ENCODE assay signal across 16 cellular contexts in the genomic region with DNA sequence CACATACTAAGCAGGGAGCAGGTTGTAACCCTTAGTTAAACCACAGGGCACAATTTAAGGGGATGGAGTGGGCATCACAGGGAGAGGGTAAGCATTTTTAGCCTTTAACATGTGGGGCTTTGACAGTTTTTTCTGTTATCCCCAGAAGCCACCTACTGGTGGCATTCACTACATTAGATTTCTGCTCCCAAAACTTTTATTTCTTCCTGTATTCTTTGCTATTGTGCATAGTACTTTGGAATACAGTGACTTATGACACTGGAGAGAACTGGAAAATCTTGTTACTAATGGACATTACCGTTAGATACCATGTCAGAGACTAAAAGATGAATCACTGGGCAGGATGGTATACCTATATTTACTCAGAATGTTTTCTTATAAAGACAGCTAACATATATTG. TPM values are rescaled to one million over a fixed set of nuclear protein-coding genes. Genes with fewer than 3 reads are reported as not detected.
DNase-seq lines count a peak whose midpoint lies in the region; ATAC-seq and TF ChIP-seq lines count a peak whose summit lies in the region.
"Had no signal": no experiment of that assay in that cellular context is flagged by ENCODE, and none has a peak within 500 bp of the region (broad histone marks: within the 10 kb centered on the region; RNA-seq: fewer than 3 reads in every experiment).

No MANE protein-coding gene starts in this region.

- H3K9me2 ChIP-seq in GM23338 (ENCODE audit: insufficient read depth) = 0 out of 2 replicates have a peak, but pooled peaks cover 3% of the 10 kb centered on the region

- TF ChIP-seq CTCF in GM23338 (conservative IDR thresholded peaks at IDR 0.05; ENCODE audit: low read depth in 2 of 2) (peak; percentile 41 to 43), epithelial cell of esophagus (IDR thresholded peaks at IDR 0.05; ENCODE audit: insufficient read depth, low read depth, low read length, missing control alignments) (peak; percentile 29), retinal pigment epithelial cell (conservative IDR thresholded peaks at IDR 0.05; ENCODE audit: low read depth, low read length) (peak; percentile 39), GM10248 (IDR thresholded peaks at IDR 0.05; ENCODE audit: control extremely low read depth, extremely low read depth, low read depth, missing control alignments) (no peak), transverse colon (IDR thresholded peaks at IDR 0.05) (no peak)

- no peak overlapping the region for H3K27ac Mint-ChIP-seq in GM23338
- H3K27ac Mint-ChIP-seq: activated naive CD8-positive, alpha-beta T cell; memory B cell; T-helper 2 cell treated with Interferon-gamma antibody and Interleukin-4, amounts not matched to agents 5 μg/mL and 100 μg/mL, for 36 hours had no signal

- H3K36me3 ChIP-seq in GM23338 (ENCODE audit: insufficient read depth) = no peaks in the 10 kb centered on the region
- no peaks in the 10 kb centered on the region for H3K36me3 ChIP-seq in transverse colon
- H3K36me3 ChIP-seq: prostate gland had no signal

- H3K4me1 ChIP-seq in GM23338 (ENCODE audit: insufficient read depth) (no peaks in the 10 kb centered on the region), transverse colon (no peaks in the 10 kb centered on the region)
- H3K4me1 ChIP-seq: prostate gland had no signal

- CTCF ChIA-PET in GM10248 (lab: Yijun Ruan, JAX) = no interaction called here

- no peaks in the 10 kb centered on the region for H3K4me1 Mint-ChIP-seq in GM23338
- H3K4me1 Mint-ChIP-seq: memory B cell had no signal

- intact Hi-C loops in transverse colon (cut with DNase I; ENCODE audit: low total_unique reads) = no loop called here

- in situ Hi-C loops in transverse colon (cut with MboI; ENCODE audit: low pct_ligation_motif_present in 1 of 4, low pct_unique_long_range_greater_than_20kb in 1 of 4, low sequenced_read_pairs in 3 of 4) = no loop called here

- H3K27me3 Mint-ChIP-seq in GM23338 (ENCODE audit: insufficient read depth, low read depth, poor library complexity) = no peaks in the 10 kb centered on the region
- H3K27me3 Mint-ChIP-seq: activated naive CD8-positive, alpha-beta T cell; memory B cell had no signal

- no peak overlapping the region for H3K4me3 Mint-ChIP-seq in GM23338
- H3K4me3 Mint-ChIP-seq: activated naive CD8-positive, alpha-beta T cell; memory B cell; T-helper 2 cell treated with Interferon-gamma antibody and Interleukin-4, amounts not matched to agents 5 μg/mL and 100 μg/mL, for 36 hours had no signal

- H3K27me3 ChIP-seq in GM23338 (ENCODE audit: insufficient read depth) = no peaks in the 10 kb centered on the region
- no peaks in the 10 kb centered on the region for H3K27me3 ChIP-seq in transverse colon

- ATAC-seq in GM23338 = peak; percentile 27; the same call in 1 of the 3 replicates

- no peaks in the 10 kb centered on the region for H4K20me1 ChIP-seq in GM23338 (replicated peaks; ENCODE audit: insufficient read depth)

- H3K36me3 Mint-ChIP-seq in GM23338 (ENCODE audit: low read depth) = no peaks in the 10 kb centered on the region
- H3K36me3 Mint-ChIP-seq: activated naive CD8-positive, alpha-beta T cell had no signal

- peak; percentile 32 for DNase-seq in GM23338 (ENCODE audit: low spot score)
- peak; percentile 11 for DNase-seq in OCI-M1 (lab: John Stamatoyannopoulos, UW)
- DNase-seq in epithelial cell of esophagus (ENCODE audit: low read depth) = peak; percentile 58
- no peak for DNase-seq in retinal pigment epithelial cell (ENCODE audit: low read depth)
- no peak for DNase-seq in GM10248 (ENCODE audit: extremely low spot score)
- no peak for DNase-seq in transverse colon
- DNase-seq in NCI-H2196 (lab: John Stamatoyannopoulos, UW; ENCODE audit: unreplicated experiment) = no peak
- DNase-seq: activated CD8-positive, alpha-beta memory T cell treated with anti-CD3 and anti-CD28 coated beads for 24 hours; DMS79 treated with DMSO at 0.1 percent for 48 hours; effector CD4-positive, alpha-beta T cell; hippocampal formation; NCI-H1436 treated with DMSO at 0.1 percent for 48 hours had no signal

- no peaks in the 10 kb centered on the region for H3K79me2 ChIP-seq in GM23338 (replicated peaks; ENCODE audit: insufficient read depth)

- no peaks in the 10 kb centered on the region for H3F3A ChIP-seq in GM23338 (replicated peaks; ENCODE audit: low read depth)

- no peaks in the 10 kb centered on the region for H3K9me3 Mint-ChIP-seq in GM23338
- H3K9me3 Mint-ChIP-seq: memory B cell; T-helper 2 cell treated with Interferon-gamma antibody and Interleukin-4, amounts not matched to agents 5 μg/mL and 100 μg/mL, for 36 hours had no signal

- H3K27ac ChIP-seq in GM23338 (ENCODE audit: low read depth) (no peak overlapping the region), transverse colon (no peak overlapping the region)
- H3K27ac ChIP-seq: prostate gland had no signal

- no peak for TF ChIP-seq EP300 in transverse colon (IDR thresholded peaks at IDR 0.05; ENCODE audit: low read depth)

- no peaks in the 10 kb centered on the region for H3K9me3 ChIP-seq in transverse colon
- H3K9me3 ChIP-seq: prostate gland had no signal

- POLR2A ChIA-PET in GM10248 (lab: Yijun Ruan, JAX) = no interaction called here

- WGBS in transverse colon (ENCODE audit: low coverage in 1 of 2), 2 donors = 31 to 52% methylated on average over 1 of the region's 1 CpG

- no peak overlapping the region for H3K4me2 ChIP-seq in GM23338

- no peak overlapping the region for H3K4me3 ChIP-seq in GM23338
- H3K4me3 ChIP-seq in epithelial cell of esophagus (ENCODE audit: low read length) = no peak overlapping the region
- no peak overlapping the region for H3K4me3 ChIP-seq in retinal pigment epithelial cell (ENCODE audit: low read length)
- no peak overlapping the region for H3K4me3 ChIP-seq in transverse colon
- H3K4me3 ChIP-seq: prostate gland had no signal

- TF ChIP-seq POLR2A in transverse colon (IDR thresholded peaks at IDR 0.05) = no peak

- 0 out of 2 replicates have a peak overlapping the region, but pooled peaks have one; percentile 70 for H2AFZ ChIP-seq in GM23338

TF ChIP-seq in GM23338, 12 proteins besides CTCF, POLR2A, EP300 and RAD21 (continues in another document):
- TF ChIP-seq POLR2AphosphoS5 (IDR thresholded peaks at IDR 0.05; ENCODE audit: low read depth) (no peak), CREB1 (CRISPR knock-in tag; IDR thresholded peaks at IDR 0.05; ENCODE audit: low read depth) (no peak)

RNA-seq across cellular contexts. Expression of gene TRIM75, which starts 7.3 kb away (rescaled TPM):
- not detected in 2 replicates for total RNA-seq in GM23338 (2014; rRNA removed; shearing (Covaris generic))
- polyA plus RNA-seq in GM23338 (2016; fragmentation: Nextera tagmentation; extraction: Ambion mirVana) = not detected in 2 replicates
- total RNA-seq in transverse colon = not detected

RNA-seq across cellular contexts. Expression of gene TRIM60, which starts 29.1 kb away (rescaled TPM):
- total RNA-seq in GM23338 (2014; rRNA removed; shearing (Covaris generic)) = not detected in 2 replicates
- polyA plus RNA-seq in GM23338 (2016; fragmentation: Nextera tagmentation; extraction: Ambion mirVana) = not detected in 2 replicates
- total RNA-seq in transverse colon = not detected
- total RNA-seq: prostate gland had no signal

RNA-seq across cellular contexts. Expression of gene TMEM192, which starts 51.7 kb away (rescaled TPM):
- total RNA-seq in GM23338 (2014; rRNA removed; shearing (Covaris generic)) = 9.8 and 10.8 TPM in 2 replicates
- polyA plus RNA-seq in GM23338 (2016; fragmentation: Nextera tagmentation; extraction: Ambion mirVana) = 6.9 TPM in 2 replicates
- 10 to 100 TPM in 2 of 4 donors, 1 to 10 TPM in 2; 2.4 to 20.3 (median 12.4) TPM for total RNA-seq in transverse colon

Comparison
In these comparisons a context has a peak if more than half of its experiments do, and no peak if none do; other contexts are left out.
1. DNase-seq: peak in GM23338 (single experiment), OCI-M1 (single experiment) and epithelial cell of esophagus (single experiment); none in retinal pigment epithelial cell (single experiment), GM10248 (single experiment), transverse colon (single experiment) and NCI-H2196 (single experiment).
2. CTCF ChIP-seq: peak in GM23338 (2 of 2), epithelial cell of esophagus (single experiment) and retinal pigment epithelial cell (single experiment); none in GM10248 (single experiment) and transverse colon (0 of 5).